In genomic region chr1:119266858-119267257, GRCh38 we compare ENCODE assay signal across 28 cellular contexts.
A peak's percentile ranks its signal among the peaks of the same experiment; 100 is the strongest.
DNase-seq lines count a peak whose midpoint lies in the region; ATAC-seq and TF ChIP-seq lines count a peak whose summit lies in the region.
"Had no signal": no experiment of that assay in that cellular context is flagged by ENCODE, and none has a peak within 500 bp of the region (broad histone marks: within the 10 kb centered on the region; RNA-seq: fewer than 3 reads in every experiment).

No MANE protein-coding gene starts in this region.

- no peaks in the 10 kb centered on the region for H3K9me3 ChIP-seq in effector memory CD4-positive, alpha-beta T cell (ENCODE audit: control insufficient read depth, low read length)
- H3K9me3 ChIP-seq in MG63 (no peaks in the 10 kb centered on the region), sigmoid colon (no peaks in the 10 kb centered on the region)
- H3K9me3 ChIP-seq: BE2C, Caco-2, colonic mucosa, SK-N-SH, thoracic aorta had no signal

- DNase-seq in effector memory CD4-positive, alpha-beta T cell: no peak
- DNase-seq in MG63 (no peak), cerebellum (ENCODE audit: low spot score) (no peak), sigmoid colon (no peak)
- DNase-seq: activated CD4-positive, alpha-beta T cell treated with anti-CD3 and anti-CD28 coated beads, Interleukin-2, amount 10 ng/mL, durations not matched to agents 24 days and 14 days; activated T-cell treated with anti-CD3 and anti-CD28 coated beads, Interleukin-2, amount 50 U/mL, for 72 hours; amniotic stem cell; BE2C; Caco-2; colonic mucosa; DND-41; effector memory CD8-positive, alpha-beta T cell; foreskin keratinocyte; NCI-H1105 treated with DMSO at 0.1 percent for 48 hours; NCI-H2029 treated with DMSO at 0.1 percent for 48 hours; NCI-H345; NCI-H82; right cardiac atrium; SK-N-SH had no signal

- no peaks in the 10 kb centered on the region for H3K36me3 ChIP-seq in effector memory CD4-positive, alpha-beta T cell (ENCODE audit: control insufficient read depth, insufficient read depth, low read length)
- no peaks in the 10 kb centered on the region for H3K36me3 ChIP-seq in MG63
- no peaks in the 10 kb centered on the region for H3K36me3 ChIP-seq in sigmoid colon
- H3K36me3 ChIP-seq: BE2C, breast epithelium, colonic mucosa, neural progenitor cell, thoracic aorta had no signal

- WGBS in sigmoid colon, 2 donors: 41 to 72% methylated on average over 3 of the region's 3 CpGs

- intact Hi-C loops in sigmoid colon (cut with DNase I): no loop called here

- TF ChIP-seq CTCF in sigmoid colon (IDR thresholded peaks at IDR 0.05): no peak

- ATAC-seq in GM18520 (IDR thresholded peaks at IDR 0.05; ENCODE audit: unreplicated experiment) (peak; percentile 15), GM19397 (IDR thresholded peaks at IDR 0.05; ENCODE audit: unreplicated experiment) (peak; percentile 39), HG02759 (IDR thresholded peaks at IDR 0.05; ENCODE audit: unreplicated experiment) (peak; percentile 45), HG03439 (IDR thresholded peaks at IDR 0.05; ENCODE audit: unreplicated experiment) (peak; percentile 44)
- ATAC-seq: effector memory CD8-positive, alpha-beta T cell; foreskin keratinocyte; right cardiac atrium had no signal

- H3K4me1 ChIP-seq in effector memory CD4-positive, alpha-beta T cell (ENCODE audit: control insufficient read depth, insufficient read depth, low read length, poor library complexity, severe bottlenecking): no peaks in the 10 kb centered on the region
- H3K4me1 ChIP-seq in sigmoid colon: no peaks in the 10 kb centered on the region
- H3K4me1 ChIP-seq: BE2C, breast epithelium, Caco-2, colonic mucosa, foreskin keratinocyte, neural progenitor cell had no signal

- no peaks in the 10 kb centered on the region for H3K27me3 ChIP-seq in effector memory CD4-positive, alpha-beta T cell (replicated peaks; ENCODE audit: control insufficient read depth, insufficient read depth, low read length, poor library complexity, severe bottlenecking)
- H3K27me3 ChIP-seq in MG63 (no peaks in the 10 kb centered on the region), sigmoid colon (no peaks in the 10 kb centered on the region)
- H3K27me3 ChIP-seq: BE2C, breast epithelium, colonic mucosa, foreskin keratinocyte, neural progenitor cell had no signal

- TF ChIP-seq EP300 in sigmoid colon (IDR thresholded peaks at IDR 0.05): no peak

- H3K4me3 ChIP-seq in effector memory CD4-positive, alpha-beta T cell (ENCODE audit: insufficient read depth, low read depth, low read length, poor library complexity, severe bottlenecking): no peak overlapping the region
- H3K4me3 ChIP-seq in MG63 (no peak overlapping the region), sigmoid colon (no peak overlapping the region)
- H3K4me3 ChIP-seq: breast epithelium, colonic mucosa, neural progenitor cell, thoracic aorta had no signal

- H3K27ac ChIP-seq in effector memory CD4-positive, alpha-beta T cell (ENCODE audit: insufficient read depth, low read length, poor library complexity, severe bottlenecking): no peak overlapping the region
- no peak overlapping the region for H3K27ac ChIP-seq in sigmoid colon
- H3K27ac ChIP-seq: breast epithelium, colonic mucosa, foreskin keratinocyte, HL-60, neural progenitor cell, thoracic aorta, VCaP had no signal

- TF ChIP-seq POLR2A in sigmoid colon (IDR thresholded peaks at IDR 0.05): no peak
